In genomic region chr5:134436523-134437339, GRCh38 we compare ENCODE assay signal across 8 cellular contexts. TPM values are rescaled to one million over a fixed set of nuclear protein-coding genes. Genes with fewer than 3 reads are reported as not detected.
DNase-seq lines count a peak whose midpoint lies in the region; ATAC-seq and TF ChIP-seq lines count a peak whose summit lies in the region.

No MANE protein-coding gene starts in this region.

- 12 to 13% methylated on average over 20 of the region's 20 CpGs for WGBS in lung, 2 donors

- no peaks in the 10 kb centered on the region for H3K36me3 ChIP-seq in lung (ENCODE audit: control insufficient read depth in 2 of 2, insufficient read depth in 2 of 2, low read length in 2 of 2)

- H3K9me3 ChIP-seq in lung (ENCODE audit: control insufficient read depth in 2 of 2, insufficient read depth in 1 of 2, low read length in 1 of 2): no peaks in the 10 kb centered on the region

- peak; percentile 74 for DNase-seq in GM10248 (ENCODE audit: extremely low spot score)
- peak; percentile 92 for DNase-seq in HCEC 1CT
- peak; percentile 70 for DNase-seq in NCI-H1092 treated with DMSO at 0.1 percent for 48 hours (lab: John Stamatoyannopoulos, UW)
- peak; percentile 62 for DNase-seq in cerebellum (ENCODE audit: low spot score)
- DNase-seq in lung (ENCODE audit: low spot score): peak; percentile 89
- peak; percentile 15 to 31 for DNase-seq in stimulated activated CD8-positive, alpha-beta memory T cell treated with anti-CD3 and anti-CD28 coated beads, Interleukin-2, amount 100 ng/mL, for 1 hour (ENCODE audit: low read depth in 2 of 2)
- DNase-seq in midbrain (lab: John Stamatoyannopoulos, UW): no peak

- H3K4me3 ChIP-seq in WI38 (ENCODE audit: low read depth, low read length) (peak overlapping the region; percentile 39), lung (no peak overlapping the region)

- ATAC-seq in lung (ENCODE audit: insufficient read depth, low FRiP score): peak; percentile 84

- POLR2A ChIA-PET in GM10248 (lab: Yijun Ruan, JAX): interaction anchor here (1.1 kb wide), 1 partner anchor 65 kb away, joined by 5 read pairs; the partner anchor contains the start of gene UBE2B

- H3K27me3 ChIP-seq in lung (ENCODE audit: control insufficient read depth, insufficient read depth): no peaks in the 10 kb centered on the region

- CTCF ChIA-PET in GM10248 (lab: Yijun Ruan, JAX): interaction anchor here (0.9 to 2.4 kb wide), 8 partner anchors 9 to 142 kb away, joined by 3 to 13 read pairs (median 4); partner anchors contain the start of gene CDKN2AIPNL

- H3K4me1 ChIP-seq in lung (ENCODE audit: control insufficient read depth in 2 of 2, insufficient read depth in 2 of 2, low read length in 2 of 2): peaks cover 19 to 23% of the 10 kb centered on the region in 2 donors

- TF ChIP-seq CTCF in GM10248 (IDR thresholded peaks at IDR 0.05; ENCODE audit: control extremely low read depth, extremely low read depth, low read depth, missing control alignments) (no peak), WI38 (IDR thresholded peaks at IDR 0.05; ENCODE audit: low read depth, low read length) (no peak), lung (IDR thresholded peaks at IDR 0.05; ENCODE audit: control extremely low read depth, extremely low read depth) (no peak)

- H3K27ac ChIP-seq in lung (ENCODE audit: low read depth in 1 of 2, low read length in 1 of 2): peak overlapping the region; percentile 85 to 95

RNA-seq across cellular contexts. Expression of gene CDKN2AIPNL, which starts 25.1 kb away (rescaled TPM):
- total RNA-seq in cerebellum: 26.9 TPM
- total RNA-seq in lung: 10 to 100 TPM; 10.9 to 22.1 TPM
- 10 to 100 TPM; 16.0 to 43.2 TPM for polyA plus RNA-seq in lung
